Comparison of ENCODE assay signal across 15 cellular contexts in genomic region chr19:33286899-33287298, GRCh38. TPM values are rescaled to one million over a fixed set of nuclear protein-coding genes. Genes with fewer than 3 reads are reported as not detected.
A peak's percentile ranks its signal among the peaks of the same experiment; 100 is the strongest.
DNase-seq lines count a peak whose midpoint lies in the region; ATAC-seq and TF ChIP-seq lines count a peak whose summit lies in the region.
"Had no signal": no experiment of that assay in that cellular context is flagged by ENCODE, and none has a peak within 500 bp of the region (broad histone marks: within the 10 kb centered on the region; RNA-seq: fewer than 3 reads in every experiment).

No MANE protein-coding gene starts in this region.

- H3K4me1 Mint-ChIP-seq in CD14-positive monocyte: peaks cover 72% of the 10 kb centered on the region
- H3K4me1 Mint-ChIP-seq in activated CD8-positive, alpha-beta T cell treated with anti-CD3 and anti-CD28 coated beads for 36 hours (ENCODE audit: low read depth): peaks cover 4% of the 10 kb centered on the region
- H3K4me1 Mint-ChIP-seq in naive thymus-derived CD4-positive, alpha-beta T cell: peaks cover 0 to 18% (median 3%) of the 10 kb centered on the region in 7 donors

- H3K9me3 Mint-ChIP-seq in CD14-positive monocyte: peaks cover 0 to 13% (median 3%) of the 10 kb centered on the region in 7 donors
- peaks cover 18% of the 10 kb centered on the region for H3K9me3 Mint-ChIP-seq in activated CD8-positive, alpha-beta T cell treated with anti-CD3 and anti-CD28 coated beads for 36 hours
- peaks cover 6 to 42% (median 22%) of the 10 kb centered on the region in 11 donors for H3K9me3 Mint-ChIP-seq in naive thymus-derived CD4-positive, alpha-beta T cell

- H3K36me3 Mint-ChIP-seq in CD14-positive monocyte: peaks cover 2 to 3% of the 10 kb centered on the region in 2 donors
- no peaks in the 10 kb centered on the region for H3K36me3 Mint-ChIP-seq in activated CD8-positive, alpha-beta T cell treated with anti-CD3 and anti-CD28 coated beads for 36 hours (ENCODE audit: low read depth)
- H3K36me3 Mint-ChIP-seq in naive thymus-derived CD4-positive, alpha-beta T cell: peaks cover 2 to 14% (median 6%) of the 10 kb centered on the region in 5 donors

- H3K4me3 ChIP-seq in naive thymus-derived CD4-positive, alpha-beta T cell (ENCODE audit: low read length): no peak overlapping the region
- H3K4me3 ChIP-seq: heart right ventricle, uterus had no signal

- no peak overlapping the region for H3K27ac ChIP-seq in naive thymus-derived CD4-positive, alpha-beta T cell (ENCODE audit: low read depth, low read length)
- H3K27ac ChIP-seq: uterus had no signal

- peak overlapping the region; percentile 80 to 94 (median 91) for H3K27ac Mint-ChIP-seq in CD14-positive monocyte
- H3K27ac Mint-ChIP-seq in activated CD8-positive, alpha-beta T cell treated with anti-CD3 and anti-CD28 coated beads for 36 hours: no peak overlapping the region
- H3K27ac Mint-ChIP-seq in naive thymus-derived CD4-positive, alpha-beta T cell: peak overlapping the region in 1 of 9 donors; percentile 9
- H3K27ac Mint-ChIP-seq: memory B cell had no signal

- no peaks in the 10 kb centered on the region for H3K36me3 ChIP-seq in naive thymus-derived CD4-positive, alpha-beta T cell (ENCODE audit: control insufficient read depth in 2 of 3, insufficient read depth in 3 of 3, low read length in 3 of 3)
- H3K36me3 ChIP-seq: heart right ventricle, uterus had no signal

- CTCF ChIA-PET in activated CD8-positive, alpha-beta T cell treated with anti-CD3 and anti-CD28 coated beads for 36 hours (lab: Charles Lee): no interaction called here
- CTCF ChIA-PET in naive thymus-derived CD4-positive, alpha-beta T cell (lab: Charles Lee): interaction anchor here (1.0 kb wide), 1 partner anchor 120 kb away, joined by 3 read pairs; no protein-coding TSS in a partner anchor

- no peaks in the 10 kb centered on the region for H3K4me1 ChIP-seq in naive thymus-derived CD4-positive, alpha-beta T cell (ENCODE audit: control insufficient read depth in 2 of 2, insufficient read depth in 2 of 2, low read length in 2 of 2)
- H3K4me1 ChIP-seq: uterus had no signal

- ATAC-seq in activated CD8-positive, alpha-beta T cell treated with anti-CD3 and anti-CD28 coated beads for 36 hours: peak; percentile 83
- ATAC-seq in naive thymus-derived CD4-positive, alpha-beta T cell: peak; percentile 70
- no peak for ATAC-seq in GM19023 (IDR thresholded peaks at IDR 0.05; ENCODE audit: unreplicated experiment)
- ATAC-seq: right cardiac atrium had no signal

- TF ChIP-seq CTCF in CD14-positive monocyte (IDR thresholded peaks at IDR 0.05): no peak
- TF ChIP-seq CTCF in activated CD8-positive, alpha-beta T cell treated with anti-CD3 and anti-CD28 coated beads for 36 hours (IDR thresholded peaks at IDR 0.05): no peak

- H3K27me3 ChIP-seq in naive thymus-derived CD4-positive, alpha-beta T cell (ENCODE audit: control insufficient read depth in 2 of 2, insufficient read depth in 2 of 2, low read length in 2 of 2): no peaks in the 10 kb centered on the region
- H3K27me3 ChIP-seq: uterus had no signal

- intact Hi-C loops in CD14-positive monocyte (cut with micrococcal nuclease): no loop called here
- intact Hi-C loops in activated CD8-positive, alpha-beta T cell treated with anti-CD3 and anti-CD28 coated beads for 36 hours (cut with micrococcal nuclease): no loop called here
- intact Hi-C loops in naive thymus-derived CD4-positive, alpha-beta T cell (cut with micrococcal nuclease): no loop called here

- H3K9me3 ChIP-seq in naive thymus-derived CD4-positive, alpha-beta T cell (ENCODE audit: control insufficient read depth in 2 of 3, low read length in 3 of 3): peaks cover 0 to 20% (median 0%) of the 10 kb centered on the region in 3 experiments

- POLR2A ChIA-PET in activated CD8-positive, alpha-beta T cell treated with anti-CD3 and anti-CD28 coated beads for 36 hours (lab: Charles Lee): no interaction called here
- POLR2A ChIA-PET in naive thymus-derived CD4-positive, alpha-beta T cell (lab: Charles Lee): no interaction called here

- H3K27me3 Mint-ChIP-seq in CD14-positive monocyte (ENCODE audit: low read depth in 3 of 3): peaks cover 0 to 4% (median 0%) of the 10 kb centered on the region in 3 donors
- H3K27me3 Mint-ChIP-seq in activated CD8-positive, alpha-beta T cell treated with anti-CD3 and anti-CD28 coated beads for 36 hours: peaks cover 5% of the 10 kb centered on the region
- H3K27me3 Mint-ChIP-seq in naive thymus-derived CD4-positive, alpha-beta T cell: peaks cover 0 to 11% (median 6%) of the 10 kb centered on the region in 5 donors

- H3K4me3 Mint-ChIP-seq in CD14-positive monocyte: peak overlapping the region; percentile 39 to 67
- no peak overlapping the region for H3K4me3 Mint-ChIP-seq in activated CD8-positive, alpha-beta T cell treated with anti-CD3 and anti-CD28 coated beads for 36 hours
- H3K4me3 Mint-ChIP-seq in naive thymus-derived CD4-positive, alpha-beta T cell: peak overlapping the region in 1 of 10 donors; percentile 60
- H3K4me3 Mint-ChIP-seq: memory B cell, neural crest cell had no signal

- DNase-seq in CD14-positive monocyte (ENCODE audit: low spot score) (no peak), GDM1 (lab: John Stamatoyannopoulos, UW) (peak; percentile 49), NCI-H1417 treated with DMSO at 0.1 percent for 48 hours (lab: John Stamatoyannopoulos, UW) (no peak), COR-L47 (lab: John Stamatoyannopoulos, UW) (no peak)
- peak; percentile 51 for DNase-seq in activated CD8-positive, alpha-beta T cell treated with anti-CD3 and anti-CD28 coated beads for 36 hours
- no peak for DNase-seq in naive thymus-derived CD4-positive, alpha-beta T cell
- DNase-seq: heart right ventricle, NCI-H1092, NCI-H2081, NCI-H510A, uterus had no signal

RNA-seq across cellular contexts. Expression of gene CEBPA, which starts 15.4 kb away (rescaled TPM):
- 10 to 100 TPM; 17.9 to 47.5 TPM for polyA plus RNA-seq in CD14-positive monocyte
- total RNA-seq in activated CD8-positive, alpha-beta T cell treated with anti-CD3 and anti-CD28 coated beads for 36 hours: under 1 TPM; 0.34 to 0.45 TPM
- total RNA-seq in naive thymus-derived CD4-positive, alpha-beta T cell: 10 to 100 TPM in 1 of 5 experiments, 1 to 10 TPM in 3, under 1 TPM in 1; 0.22 to 26.2 (median 1.9) TPM
- not detected for polyA plus RNA-seq in naive thymus-derived CD4-positive, alpha-beta T cell

Comparison
In these comparisons a context has a peak if more than half of its experiments do, and no peak if none do; other contexts are left out.
1. DNase-seq: peak in GDM1 (single experiment) and activated CD8-positive, alpha-beta T cell treated with anti-CD3 and anti-CD28 coated beads for 36 hours (single experiment); none in CD14-positive monocyte (single experiment), naive thymus-derived CD4-positive, alpha-beta T cell (0 of 9), NCI-H1417 treated with DMSO at 0.1 percent for 48 hours (single experiment) and COR-L47 (single experiment).